15 cellular contexts compared by ENCODE assay signal in the genomic region with DNA sequence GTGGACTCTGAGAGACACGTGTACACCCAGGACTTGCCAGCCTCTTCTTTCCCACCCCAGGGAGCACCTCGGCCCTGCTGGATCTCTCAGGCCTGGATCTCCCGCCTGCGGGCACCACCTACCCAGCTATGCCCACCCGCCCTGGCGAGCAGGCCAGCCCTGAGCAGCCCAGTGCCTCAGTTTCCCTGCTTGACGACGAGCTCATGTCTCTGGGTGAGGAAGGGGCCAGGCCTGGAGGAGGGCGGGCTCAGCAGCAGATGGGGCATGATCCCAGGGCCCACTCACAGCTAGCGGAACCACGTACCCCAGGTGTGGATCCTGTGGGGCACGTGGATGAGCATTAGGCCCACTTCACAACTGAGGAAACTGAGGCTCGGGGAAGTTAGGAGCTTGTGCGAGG. TPM values are rescaled to one million over a fixed set of nuclear protein-coding genes. Genes with fewer than 3 reads are reported as not detected.
A peak's percentile ranks its signal among the peaks of the same experiment; 100 is the strongest.
DNase-seq lines count a peak whose midpoint lies in the region; ATAC-seq lines count a peak whose summit lies in the region.
"Had no signal": no experiment of that assay in that cellular context is flagged by ENCODE, and none has a peak within 500 bp of the region (broad histone marks: within the 10 kb centered on the region; RNA-seq: fewer than 3 reads in every experiment).

No MANE protein-coding gene starts in this region.

- peaks cover 58% of the 10 kb centered on the region for H3K4me1 ChIP-seq in CD8-positive, alpha-beta memory T cell (ENCODE audit: insufficient read depth, low read length)
- H3K4me1 ChIP-seq: Caco-2, pancreas had no signal

- H3K36me3 ChIP-seq in CD8-positive, alpha-beta memory T cell (ENCODE audit: insufficient read depth, low read length): peaks cover 2% of the 10 kb centered on the region

- no peaks in the 10 kb centered on the region for H3K27me3 ChIP-seq in CD8-positive, alpha-beta memory T cell (ENCODE audit: insufficient read depth, low read length, poor library complexity, severe bottlenecking)
- H3K27me3 ChIP-seq in layer of hippocampus (ENCODE audit: control insufficient read depth, insufficient read depth, low read length): no peaks in the 10 kb centered on the region
- H3K27me3 ChIP-seq: pancreas had no signal

- peak overlapping the region; percentile 83 to 95 (median 89) for H3K27ac Mint-ChIP-seq in CD8-positive, alpha-beta memory T cell
- H3K27ac Mint-ChIP-seq in T-helper 17 cell: peak overlapping the region; percentile 79
- peak overlapping the region; percentile 85 for H3K27ac Mint-ChIP-seq in stimulated activated memory B cell treated with anti-CD40 and anti-IgM and Interleukin-4, amounts not matched to agents 10 μg/mL and 1 μg/mL and 100 μg/mL, for 72 hours

- H3K27ac ChIP-seq in CD8-positive, alpha-beta memory T cell (ENCODE audit: low read depth, low read length): no peak overlapping the region
- H3K27ac ChIP-seq in layer of hippocampus (ENCODE audit: low read depth, low read length): peak overlapping the region; percentile 68
- H3K27ac ChIP-seq: pancreas had no signal

- POLR2A ChIA-PET in CD8-positive, alpha-beta memory T cell (lab: Charles Lee): interaction anchor here (0.9 to 2.0 kb wide), 5 partner anchors 10 to 52 kb away, joined by 3 to 9 read pairs (median 5); a partner anchor contains a TSS

- ATAC-seq in T-helper 17 cell (no peak), GM18867 (IDR thresholded peaks at IDR 0.05; ENCODE audit: unreplicated experiment) (no peak)
- no peak for ATAC-seq in stimulated activated memory B cell treated with anti-CD40 and anti-IgM and Interleukin-4, amounts not matched to agents 10 μg/mL and 1 μg/mL and 100 μg/mL, for 72 hours
- ATAC-seq in activated CD4-positive, CD25-positive, alpha-beta regulatory T cell treated with anti-CD3 and anti-CD28 coated beads, Interleukin-2, amount 50 U/mL, for 24 hours: no peak

- H3K4me1 Mint-ChIP-seq in CD8-positive, alpha-beta memory T cell: peaks cover 39 to 68% (median 42%) of the 10 kb centered on the region in 3 donors
- peaks cover 37% of the 10 kb centered on the region for H3K4me1 Mint-ChIP-seq in T-helper 17 cell
- H3K4me1 Mint-ChIP-seq in stimulated activated memory B cell treated with anti-CD40 and anti-IgM and Interleukin-4, amounts not matched to agents 10 μg/mL and 1 μg/mL and 100 μg/mL, for 72 hours: peaks cover 71% of the 10 kb centered on the region

- H3K27me3 Mint-ChIP-seq in CD8-positive, alpha-beta memory T cell: no peaks in the 10 kb centered on the region
- no peaks in the 10 kb centered on the region for H3K27me3 Mint-ChIP-seq in T-helper 17 cell
- no peaks in the 10 kb centered on the region for H3K27me3 Mint-ChIP-seq in stimulated activated memory B cell treated with anti-CD40 and anti-IgM and Interleukin-4, amounts not matched to agents 10 μg/mL and 1 μg/mL and 100 μg/mL, for 72 hours

- peaks cover 0 to 28% (median 4%) of the 10 kb centered on the region in 3 donors for H3K36me3 Mint-ChIP-seq in CD8-positive, alpha-beta memory T cell
- peaks cover 3% of the 10 kb centered on the region for H3K36me3 Mint-ChIP-seq in T-helper 17 cell (ENCODE audit: low read depth)
- H3K36me3 Mint-ChIP-seq in stimulated activated memory B cell treated with anti-CD40 and anti-IgM and Interleukin-4, amounts not matched to agents 10 μg/mL and 1 μg/mL and 100 μg/mL, for 72 hours: peaks cover 40% of the 10 kb centered on the region

- no peaks in the 10 kb centered on the region for H3K9me3 ChIP-seq in CD8-positive, alpha-beta memory T cell (ENCODE audit: low read length)
- H3K9me3 ChIP-seq in T-helper 17 cell (ENCODE audit: control insufficient read depth, low read length, poor library complexity, severe bottlenecking): no peaks in the 10 kb centered on the region
- H3K9me3 ChIP-seq: Caco-2, pancreas had no signal

- H3K4me3 ChIP-seq in CD8-positive, alpha-beta memory T cell (ENCODE audit: low read length): no peak overlapping the region
- H3K4me3 ChIP-seq: pancreas had no signal

- CTCF ChIA-PET in CD8-positive, alpha-beta memory T cell (lab: Charles Lee): interaction anchor here (0.9 to 11.2 kb wide), 10 partner anchors 9 to 237 kb away, joined by 3 to 236 read pairs (median 5); a partner anchor contains a TSS

- H3K9me3 Mint-ChIP-seq in CD8-positive, alpha-beta memory T cell: no peaks in the 10 kb centered on the region
- H3K9me3 Mint-ChIP-seq in stimulated activated memory B cell treated with anti-CD40 and anti-IgM and Interleukin-4, amounts not matched to agents 10 μg/mL and 1 μg/mL and 100 μg/mL, for 72 hours: no peaks in the 10 kb centered on the region
- H3K9me3 Mint-ChIP-seq: activated T-helper 1 cell treated with anti-CD3 and anti-CD28 coated beads, Interleukin-12 subunit alpha, Interleukin-12 subunit beta, Interleukin-2, Interleukin-4 antibody, amounts not matched to agents 30 ng/mL and 10 ng/mL and 1 ng/mL, durations not matched to agents 14 hours and 24 hours and 36 hours had no signal

- no peak for DNase-seq in CD8-positive, alpha-beta memory T cell
- DNase-seq in T-helper 17 cell (no peak), NCI-H345 treated with DMSO at 0.1 percent for 48 hours (lab: John Stamatoyannopoulos, UW; ENCODE audit: unreplicated experiment) (no peak), NCI-H2171 (lab: John Stamatoyannopoulos, UW) (no peak)
- DNase-seq: Caco-2, kidney glomerular epithelial cell, NCI-H2107 had no signal

- peak overlapping the region in 1 of 7 donors; percentile 70 for H3K4me3 Mint-ChIP-seq in CD8-positive, alpha-beta memory T cell
- no peak overlapping the region for H3K4me3 Mint-ChIP-seq in T-helper 17 cell
- H3K4me3 Mint-ChIP-seq in stimulated activated memory B cell treated with anti-CD40 and anti-IgM and Interleukin-4, amounts not matched to agents 10 μg/mL and 1 μg/mL and 100 μg/mL, for 72 hours: peak overlapping the region; percentile 41
- H3K4me3 Mint-ChIP-seq: activated T-helper 1 cell treated with anti-CD3 and anti-CD28 coated beads, Interleukin-12 subunit alpha, Interleukin-12 subunit beta, Interleukin-2, Interleukin-4 antibody, amounts not matched to agents 30 ng/mL and 10 ng/mL and 1 ng/mL, durations not matched to agents 14 hours and 24 hours and 36 hours had no signal

RNA-seq across cellular contexts. Expression of a gene that starts 13.7 kb away (rescaled TPM):
- total RNA-seq in CD8-positive, alpha-beta memory T cell: 10 to 100 TPM; 93.1 to 94.6 TPM
- 32.3 TPM for polyA plus RNA-seq in CD8-positive, alpha-beta memory T cell
- total RNA-seq in T-helper 17 cell: 10 to 100 TPM; 79.7 to 97.5 TPM

RNA-seq across cellular contexts. Expression of a gene that starts 17.1 kb away (rescaled TPM):
- total RNA-seq in CD8-positive, alpha-beta memory T cell: 10 to 100 TPM; 69.1 to 74.3 TPM
- polyA plus RNA-seq in CD8-positive, alpha-beta memory T cell: 34.9 TPM
- total RNA-seq in T-helper 17 cell: 10 to 100 TPM; 70.5 to 86.8 TPM

RNA-seq across cellular contexts. Expression of a gene that starts 32.8 kb away (rescaled TPM):
- total RNA-seq in CD8-positive, alpha-beta memory T cell: 10 to 100 TPM; 36.0 to 37.8 TPM
- polyA plus RNA-seq in CD8-positive, alpha-beta memory T cell: 7.1 TPM
- total RNA-seq in T-helper 17 cell: 1 to 10 TPM; 2.6 to 3.0 TPM

RNA-seq across cellular contexts. Expression of a gene that starts 45.9 kb away (rescaled TPM):
- not detected for total RNA-seq in CD8-positive, alpha-beta memory T cell
- polyA plus RNA-seq in CD8-positive, alpha-beta memory T cell: not detected
- total RNA-seq in T-helper 17 cell: 1 to 10 TPM; 1.9 to 6.1 TPM
- total RNA-seq: activated T-helper 1 cell treated with anti-CD3 and anti-CD28 coated beads, Interleukin-12 subunit alpha, Interleukin-12 subunit beta, Interleukin-2, Interleukin-4 antibody, amounts not matched to agents 30 ng/mL and 10 ng/mL and 1 ng/mL, durations not matched to agents 14 hours and 24 hours and 36 hours; fibroblast of villous mesenchyme; RPMI7951 had no signal

RNA-seq across cellular contexts. Expression of a gene that starts 49.7 kb away (rescaled TPM):
- total RNA-seq in CD8-positive, alpha-beta memory T cell: 100 to 1,000 TPM; 204 to 223 TPM
- 182 TPM for polyA plus RNA-seq in CD8-positive, alpha-beta memory T cell
- 100 to 1,000 TPM; 152 to 154 TPM for total RNA-seq in T-helper 17 cell

Comparison
In these comparisons a context has a peak if more than half of its experiments do, and no peak if none do; other contexts are left out.
1. RNA of a gene that starts 32.8 kb away (total RNA-seq): 36.0 to 37.8 TPM in CD8-positive, alpha-beta memory T cell; 2.6 to 3.0 TPM in T-helper 17 cell; every median in the first group is over 4 times any median in the second.
2. Peak in every context shown above with its lines, with median percentiles within 50 percentile points of each other: H3K27ac Mint-ChIP-seq.